In genomic region chr5:36670548-36670947, GRCh38 we compare ENCODE assay signal across 17 cellular contexts.
A peak's percentile ranks its signal among the peaks of the same experiment; 100 is the strongest.
DNase-seq lines count a peak whose midpoint lies in the region; ATAC-seq and TF ChIP-seq lines count a peak whose summit lies in the region.
"Had no signal": no experiment of that assay in that cellular context is flagged by ENCODE, and none has a peak within 500 bp of the region (broad histone marks: within the 10 kb centered on the region; RNA-seq: fewer than 3 reads in every experiment).

No MANE protein-coding gene starts in this region.

- peak; percentile 41 for DNase-seq in amniotic epithelial cell (ENCODE audit: low read depth)
- DNase-seq in endothelial cell (ENCODE audit: low spot score), result no peak
- DNase-seq in NK-92 treated with Interleukin-12 subunit alpha and Interleukin-12 subunit beta, amount 100 ng/mL, for 24 hours (lab: John Stamatoyannopoulos, UW), result no peak
- no peak for DNase-seq in SKM-1 treated with dmso at 0.1 percent for 144 hours (lab: John Stamatoyannopoulos, UW; ENCODE audit: unreplicated experiment)
- DNase-seq in medulla oblongata (ENCODE audit: extremely low spot score), result no peak
- DNase-seq: ACHN; BE2C; C1 segment of cervical spinal cord; CD4-positive, CD25-positive, alpha-beta regulatory T cell; CD8-positive, alpha-beta memory T cell; COR-L47; DMS 273 treated with DMSO at 0.1 percent for 48 hours; H9 had no signal

- H3K4me3 ChIP-seq in liver (ENCODE audit: low read depth in 1 of 3, low read length in 3 of 3), result no peak overlapping the region

- no peak for TF ChIP-seq CTCF in endothelial cell (IDR thresholded peaks at IDR 0.05; ENCODE audit: unreplicated experiment)
- TF ChIP-seq CTCF in liver (IDR thresholded peaks at IDR 0.05; ENCODE audit: low read depth, low read length, missing input control), result no peak

- H3K4me1 Mint-ChIP-seq in endothelial cell (ENCODE audit: unreplicated experiment), result peaks cover 25% of the 10 kb centered on the region
- H3K4me1 Mint-ChIP-seq: CD4-positive, CD25-positive, alpha-beta regulatory T cell; CD8-positive, alpha-beta memory T cell had no signal

- no peaks in the 10 kb centered on the region for H3K27me3 ChIP-seq in liver (ENCODE audit: control insufficient read depth in 4 of 4, insufficient read depth in 4 of 4, low read length in 3 of 4)
- H3K27me3 ChIP-seq: BE2C had no signal

- no peaks in the 10 kb centered on the region for H3K9me3 Mint-ChIP-seq in endothelial cell (ENCODE audit: unreplicated experiment)
- H3K9me3 Mint-ChIP-seq: CD8-positive, alpha-beta memory T cell; H9 had no signal

- peak overlapping the region; percentile 15 to 25 for H3K27ac ChIP-seq in liver (ENCODE audit: low read depth in 1 of 2, low read length in 2 of 2)
- H3K27ac ChIP-seq: HL-60, KMS-11 had no signal

- H3K36me3 ChIP-seq in liver (ENCODE audit: control insufficient read depth in 4 of 4, insufficient read depth in 3 of 4, low read depth in 1 of 4, low read length in 3 of 4), result no peaks in the 10 kb centered on the region
- H3K36me3 ChIP-seq: BE2C had no signal

- no peaks in the 10 kb centered on the region for H3K27me3 Mint-ChIP-seq in endothelial cell (ENCODE audit: unreplicated experiment)

- H3K27ac Mint-ChIP-seq in endothelial cell (ENCODE audit: unreplicated experiment), result peak overlapping the region; percentile 84
- H3K27ac Mint-ChIP-seq: CD4-positive, CD25-positive, alpha-beta regulatory T cell; CD8-positive, alpha-beta memory T cell; H9 had no signal

- H3K4me3 Mint-ChIP-seq in endothelial cell (ENCODE audit: unreplicated experiment), result no peak overlapping the region
- H3K4me3 Mint-ChIP-seq: CD4-positive, CD25-positive, alpha-beta regulatory T cell; CD8-positive, alpha-beta memory T cell; H9 had no signal

- no peaks in the 10 kb centered on the region for H3K36me3 Mint-ChIP-seq in endothelial cell (ENCODE audit: low read depth, unreplicated experiment)
- H3K36me3 Mint-ChIP-seq: CD4-positive, CD25-positive, alpha-beta regulatory T cell; CD8-positive, alpha-beta memory T cell had no signal

- no peak for ATAC-seq in HG03354 (IDR thresholded peaks at IDR 0.05; ENCODE audit: poor library complexity, severe bottlenecking, unreplicated experiment)

- 37% methylated on average over 3 of the region's 3 CpGs for WGBS in liver

- H3K9ac ChIP-seq in liver (ENCODE audit: low read depth in 1 of 2, low read length in 2 of 2), result no peak overlapping the region
- H3K9ac ChIP-seq: KMS-11 had no signal

- peaks cover 5 to 7% (median 6%) of the 10 kb centered on the region in 4 donors for H3K4me1 ChIP-seq in liver (ENCODE audit: control insufficient read depth in 4 of 4, insufficient read depth in 4 of 4, low read length in 3 of 4)
- H3K4me1 ChIP-seq: BE2C had no signal

- TF ChIP-seq RAD21 in liver (IDR thresholded peaks at IDR 0.05), result peak in 1 of 2 donors; percentile 16

- no peaks in the 10 kb centered on the region for H3K9me3 ChIP-seq in liver (ENCODE audit: control insufficient read depth in 4 of 4, low read length in 3 of 4)
- H3K9me3 ChIP-seq: BE2C had no signal

TF ChIP-seq in liver, 16 proteins besides CTCF, POLR2A, EP300 and RAD21:
- TF ChIP-seq EGR1 (IDR thresholded peaks at IDR 0.05; ENCODE audit: low read depth in 2 of 2), result no peak
- peak; percentile 55 for TF ChIP-seq SP1 (IDR thresholded peaks at IDR 0.05)
- peak; percentile 77 to 85 for TF ChIP-seq HNF4A (conservative IDR thresholded peaks at IDR 0.05)
- peak; percentile 8 for TF ChIP-seq HNF4G (IDR thresholded peaks at IDR 0.05)
- no peak for TF ChIP-seq NR2F2 (IDR thresholded peaks at IDR 0.05)
- TF ChIP-seq GABPA (IDR thresholded peaks at IDR 0.05 in 1 of 2, conservative IDR thresholded peaks at IDR 0.05 in 1 of 2), result no peak
- TF ChIP-seq RXRA (IDR thresholded peaks at IDR 0.05), result peak in 1 of 2 donors; percentile 67
- TF ChIP-seq TAF1 (conservative IDR thresholded peaks at IDR 0.05), result no peak
- TF ChIP-seq YY1 (IDR thresholded peaks at IDR 0.05), result peak; percentile 38
- TF ChIP-seq JUND (IDR thresholded peaks at IDR 0.05), result peak in 1 of 2 donors; percentile 32
- peak; percentile 33 for TF ChIP-seq MAX (IDR thresholded peaks at IDR 0.05)
